In genomic region chr7:114925443-114925842, GRCh38 we compare ENCODE assay signal across 1 cellular context.
TF ChIP-seq lines count a peak whose summit lies in the region.

No MANE protein-coding gene starts in this region.

TF ChIP-seq in GM12878, 131 proteins besides CTCF, POLR2A, EP300 and RAD21:
- TF ChIP-seq HCFC1 (IDR thresholded peaks at IDR 0.05; ENCODE audit: low read length) (no peak), SPI1 (IDR thresholded peaks at IDR 0.05; ENCODE audit: borderline replicate concordance, insufficient read depth, low read depth, low read length) (0 out of 2 replicates have a peak, but pooled peaks have one; percentile 4), RUNX3 (IDR thresholded peaks at IDR 0.05; ENCODE audit: low read length) (peak; percentile 3; the same call in 1 of the 2 replicates)
